ENCODE assay signal across 1 cellular context in genomic region chr14:99603965-99604765, GRCh38.
TF ChIP-seq lines count a peak whose summit lies in the region.

Gene CCDC85C, minus strand, starts transcription at chr14:99604207. Its CDS starts 248 bp downstream, at chr14:99603959.

TF ChIP-seq in HepG2, 621 proteins besides CTCF, POLR2A, EP300 and RAD21 (continued from another document and continues in another):
- TF ChIP-seq, protein P1, sequence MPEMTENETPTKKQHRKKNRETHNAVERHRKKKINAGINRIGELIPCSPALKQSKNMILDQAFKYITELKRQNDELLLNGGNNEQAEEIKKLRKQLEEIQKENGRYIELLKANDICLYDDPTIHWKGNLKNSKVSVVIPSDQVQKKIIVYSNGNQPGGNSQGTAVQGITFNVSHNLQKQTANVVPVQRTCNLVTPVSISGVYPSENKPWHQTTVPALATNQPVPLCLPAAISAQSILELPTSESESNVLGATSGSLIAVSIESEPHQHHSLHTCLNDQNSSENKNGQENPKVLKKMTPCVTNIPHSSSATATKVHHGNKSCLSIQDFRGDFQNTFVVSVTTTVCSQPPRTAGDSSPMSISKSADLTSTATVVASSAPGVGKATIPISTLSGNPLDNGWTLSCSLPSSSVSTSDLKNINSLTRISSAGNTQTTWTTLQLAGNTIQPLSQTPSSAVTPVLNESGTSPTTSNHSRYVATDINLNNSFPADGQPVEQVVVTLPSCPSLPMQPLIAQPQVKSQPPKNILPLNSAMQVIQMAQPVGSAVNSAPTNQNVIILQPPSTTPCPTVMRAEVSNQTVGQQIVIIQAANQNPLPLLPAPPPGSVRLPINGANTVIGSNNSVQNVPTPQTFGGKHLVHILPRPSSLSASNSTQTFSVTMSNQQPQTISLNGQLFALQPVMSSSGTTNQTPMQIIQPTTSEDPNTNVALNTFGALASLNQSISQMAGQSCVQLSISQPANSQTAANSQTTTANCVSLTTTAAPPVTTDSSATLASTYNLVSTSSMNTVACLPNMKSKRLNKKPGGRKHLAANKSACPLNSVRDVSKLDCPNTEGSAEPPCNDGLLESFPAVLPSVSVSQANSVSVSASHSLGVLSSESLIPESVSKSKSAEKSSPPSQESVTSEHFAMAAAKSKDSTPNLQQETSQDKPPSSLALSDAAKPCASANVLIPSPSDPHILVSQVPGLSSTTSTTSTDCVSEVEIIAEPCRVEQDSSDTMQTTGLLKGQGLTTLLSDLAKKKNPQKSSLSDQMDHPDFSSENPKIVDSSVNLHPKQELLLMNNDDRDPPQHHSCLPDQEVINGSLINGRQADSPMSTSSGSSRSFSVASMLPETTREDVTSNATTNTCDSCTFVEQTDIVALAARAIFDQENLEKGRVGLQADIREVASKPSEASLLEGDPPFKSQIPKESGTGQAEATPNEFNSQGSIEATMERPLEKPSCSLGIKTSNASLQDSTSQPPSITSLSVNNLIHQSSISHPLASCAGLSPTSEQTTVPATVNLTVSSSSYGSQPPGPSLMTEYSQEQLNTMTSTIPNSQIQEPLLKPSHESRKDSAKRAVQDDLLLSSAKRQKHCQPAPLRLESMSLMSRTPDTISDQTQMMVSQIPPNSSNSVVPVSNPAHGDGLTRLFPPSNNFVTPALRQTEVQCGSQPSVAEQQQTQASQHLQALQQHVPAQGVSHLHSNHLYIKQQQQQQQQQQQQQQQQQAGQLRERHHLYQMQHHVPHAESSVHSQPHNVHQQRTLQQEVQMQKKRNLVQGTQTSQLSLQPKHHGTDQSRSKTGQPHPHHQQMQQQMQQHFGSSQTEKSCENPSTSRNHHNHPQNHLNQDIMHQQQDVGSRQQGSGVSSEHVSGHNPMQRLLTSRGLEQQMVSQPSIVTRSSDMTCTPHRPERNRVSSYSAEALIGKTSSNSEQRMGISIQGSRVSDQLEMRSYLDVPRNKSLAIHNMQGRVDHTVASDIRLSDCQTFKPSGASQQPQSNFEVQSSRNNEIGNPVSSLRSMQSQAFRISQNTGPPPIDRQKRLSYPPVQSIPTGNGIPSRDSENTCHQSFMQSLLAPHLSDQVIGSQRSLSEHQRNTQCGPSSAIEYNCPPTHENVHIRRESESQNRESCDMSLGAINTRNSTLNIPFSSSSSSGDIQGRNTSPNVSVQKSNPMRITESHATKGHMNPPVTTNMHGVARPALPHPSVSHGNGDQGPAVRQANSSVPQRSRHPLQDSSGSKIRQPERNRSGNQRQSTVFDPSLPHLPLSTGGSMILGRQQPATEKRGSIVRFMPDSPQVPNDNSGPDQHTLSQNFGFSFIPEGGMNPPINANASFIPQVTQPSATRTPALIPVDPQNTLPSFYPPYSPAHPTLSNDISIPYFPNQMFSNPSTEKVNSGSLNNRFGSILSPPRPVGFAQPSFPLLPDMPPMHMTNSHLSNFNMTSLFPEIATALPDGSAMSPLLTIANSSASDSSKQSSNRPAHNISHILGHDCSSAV (CRISPR knock-in tag; IDR thresholded peaks at IDR 0.05; ENCODE audit: borderline replicate concordance): no peak
- TF ChIP-seq REPIN1 (CRISPR knock-in tag; IDR thresholded peaks at IDR 0.05; ENCODE audit: borderline replicate concordance, low read depth) (no peak), ZNF431 (CRISPR knock-in tag; IDR thresholded peaks at IDR 0.05; ENCODE audit: borderline replicate concordance, low read depth) (no peak), ZNF713 (CRISPR knock-in tag; IDR thresholded peaks at IDR 0.05) (no peak), MAZ (IDR thresholded peaks at IDR 0.05; ENCODE audit: borderline replicate concordance, low read depth, low read length) (peak; percentile 90), MAZ (CRISPR knock-in tag; IDR thresholded peaks at IDR 0.05; ENCODE audit: low read depth) (peak; percentile 70; the same call in 1 of the 2 replicates), POLR2G (IDR thresholded peaks at IDR 0.05; ENCODE audit: low read depth, low read length) (no peak), ZNF501 (CRISPR knock-in tag; IDR thresholded peaks at IDR 0.05) (no peak), PCBP1 (IDR thresholded peaks at IDR 0.05; ENCODE audit: borderline replicate concordance, low read depth, low read length) (no peak), THYN1 (CRISPR knock-in tag; IDR thresholded peaks at IDR 0.05; ENCODE audit: borderline replicate concordance, low read depth) (no peak), CCAR2 (optimal IDR thresholded peaks at IDR 0.05; ENCODE audit: low read depth, low read length) (no peak), TIGD3 (CRISPR knock-in tag; IDR thresholded peaks at IDR 0.05; ENCODE audit: borderline replicate concordance) (no peak), PHF5A (CRISPR knock-in tag; IDR thresholded peaks at IDR 0.05; ENCODE audit: low read depth, unreplicated experiment) (no peak), JUND (CRISPR knock-in tag; IDR thresholded peaks at IDR 0.05) (no peak), ZNF7 (CRISPR knock-in tag; IDR thresholded peaks at IDR 0.05) (no peak), AGO2 (optimal IDR thresholded peaks at IDR 0.05; ENCODE audit: low read depth, low read length) (peak; percentile 48), ZNF354B (CRISPR knock-in tag; IDR thresholded peaks at IDR 0.05) (no peak), ZNF564 (CRISPR knock-in tag; IDR thresholded peaks at IDR 0.05) (no peak), BRD4 (CRISPR knock-in tag; IDR thresholded peaks at IDR 0.05) (no peak), POLR2AphosphoS2 (IDR thresholded peaks at IDR 0.05; ENCODE audit: low read depth, low read length) (no peak), ZNF468 (CRISPR knock-in tag; IDR thresholded peaks at IDR 0.05) (no peak), ARHGAP35 (CRISPR knock-in tag; IDR thresholded peaks at IDR 0.05; ENCODE audit: borderline replicate concordance) (no peak), PRDM10 (CRISPR knock-in tag; IDR thresholded peaks at IDR 0.05; ENCODE audit: low read depth) (peak; percentile 97), NFIB (CRISPR knock-in tag; IDR thresholded peaks at IDR 0.05; ENCODE audit: borderline replicate concordance) (no peak), ZFP62 (CRISPR knock-in tag; IDR thresholded peaks at IDR 0.05) (no peak), SP4 (CRISPR knock-in tag; IDR thresholded peaks at IDR 0.05) (peak; percentile 99), ZNF710 (CRISPR knock-in tag; IDR thresholded peaks at IDR 0.05; ENCODE audit: borderline replicate concordance) (no peak), SALL1 (CRISPR knock-in tag; IDR thresholded peaks at IDR 0.05) (no peak; the same call in 1 of the 2 replicates), ZNF772 (CRISPR knock-in tag; IDR thresholded peaks at IDR 0.05) (no peak), KMT2B (CRISPR knock-in tag; IDR thresholded peaks at IDR 0.05) (no peak), HOXA5 (CRISPR knock-in tag; IDR thresholded peaks at IDR 0.05) (no peak), CCDC6 (CRISPR knock-in tag; IDR thresholded peaks at IDR 0.05) (no peak), ZNF841 (CRISPR knock-in tag; IDR thresholded peaks at IDR 0.05; ENCODE audit: borderline replicate concordance) (no peak), ZNF331 (CRISPR knock-in tag; IDR thresholded peaks at IDR 0.05) (no peak), ZBTB21 (CRISPR knock-in tag; IDR thresholded peaks at IDR 0.05) (no peak), KDM5B (CRISPR knock-in tag; IDR thresholded peaks at IDR 0.05; ENCODE audit: borderline replicate concordance) (0 out of 2 replicates have a peak, but pooled peaks have one; percentile 63), ZZZ3 (CRISPR knock-in tag; IDR thresholded peaks at IDR 0.05; ENCODE audit: borderline replicate concordance) (no peak), ZBTB46 (CRISPR knock-in tag; IDR thresholded peaks at IDR 0.05; ENCODE audit: borderline replicate concordance) (no peak), DRAP1 (CRISPR knock-in tag; IDR thresholded peaks at IDR 0.05) (peak; percentile 67), ATAD3A (CRISPR knock-in tag; IDR thresholded peaks at IDR 0.05) (no peak)
- TF ChIP-seq, protein P2, sequence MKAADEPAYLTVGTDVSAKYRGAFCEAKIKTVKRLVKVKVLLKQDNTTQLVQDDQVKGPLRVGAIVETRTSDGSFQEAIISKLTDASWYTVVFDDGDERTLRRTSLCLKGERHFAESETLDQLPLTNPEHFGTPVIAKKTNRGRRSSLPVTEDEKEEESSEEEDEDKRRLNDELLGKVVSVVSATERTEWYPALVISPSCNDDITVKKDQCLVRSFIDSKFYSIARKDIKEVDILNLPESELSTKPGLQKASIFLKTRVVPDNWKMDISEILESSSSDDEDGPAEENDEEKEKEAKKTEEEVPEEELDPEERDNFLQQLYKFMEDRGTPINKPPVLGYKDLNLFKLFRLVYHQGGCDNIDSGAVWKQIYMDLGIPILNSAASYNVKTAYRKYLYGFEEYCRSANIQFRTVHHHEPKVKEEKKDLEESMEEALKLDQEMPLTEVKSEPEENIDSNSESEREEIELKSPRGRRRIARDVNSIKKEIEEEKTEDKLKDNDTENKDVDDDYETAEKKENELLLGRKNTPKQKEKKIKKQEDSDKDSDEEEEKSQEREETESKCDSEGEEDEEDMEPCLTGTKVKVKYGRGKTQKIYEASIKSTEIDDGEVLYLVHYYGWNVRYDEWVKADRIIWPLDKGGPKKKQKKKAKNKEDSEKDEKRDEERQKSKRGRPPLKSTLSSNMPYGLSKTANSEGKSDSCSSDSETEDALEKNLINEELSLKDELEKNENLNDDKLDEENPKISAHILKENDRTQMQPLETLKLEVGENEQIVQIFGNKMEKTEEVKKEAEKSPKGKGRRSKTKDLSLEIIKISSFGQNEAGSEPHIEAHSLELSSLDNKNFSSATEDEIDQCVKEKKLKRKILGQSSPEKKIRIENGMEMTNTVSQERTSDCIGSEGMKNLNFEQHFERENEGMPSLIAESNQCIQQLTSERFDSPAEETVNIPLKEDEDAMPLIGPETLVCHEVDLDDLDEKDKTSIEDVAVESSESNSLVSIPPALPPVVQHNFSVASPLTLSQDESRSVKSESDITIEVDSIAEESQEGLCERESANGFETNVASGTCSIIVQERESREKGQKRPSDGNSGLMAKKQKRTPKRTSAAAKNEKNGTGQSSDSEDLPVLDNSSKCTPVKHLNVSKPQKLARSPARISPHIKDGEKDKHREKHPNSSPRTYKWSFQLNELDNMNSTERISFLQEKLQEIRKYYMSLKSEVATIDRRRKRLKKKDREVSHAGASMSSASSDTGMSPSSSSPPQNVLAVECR (CRISPR knock-in tag; IDR thresholded peaks at IDR 0.05; ENCODE audit: borderline replicate concordance): no peak
- TF ChIP-seq, protein P3, sequence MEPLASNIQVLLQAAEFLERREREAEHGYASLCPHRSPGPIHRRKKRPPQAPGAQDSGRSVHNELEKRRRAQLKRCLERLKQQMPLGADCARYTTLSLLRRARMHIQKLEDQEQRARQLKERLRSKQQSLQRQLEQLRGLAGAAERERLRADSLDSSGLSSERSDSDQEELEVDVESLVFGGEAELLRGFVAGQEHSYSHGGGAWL (CRISPR knock-in tag; IDR thresholded peaks at IDR 0.05): no peak
